ENCODE assay signal across 18 cellular contexts in the genomic region with DNA sequence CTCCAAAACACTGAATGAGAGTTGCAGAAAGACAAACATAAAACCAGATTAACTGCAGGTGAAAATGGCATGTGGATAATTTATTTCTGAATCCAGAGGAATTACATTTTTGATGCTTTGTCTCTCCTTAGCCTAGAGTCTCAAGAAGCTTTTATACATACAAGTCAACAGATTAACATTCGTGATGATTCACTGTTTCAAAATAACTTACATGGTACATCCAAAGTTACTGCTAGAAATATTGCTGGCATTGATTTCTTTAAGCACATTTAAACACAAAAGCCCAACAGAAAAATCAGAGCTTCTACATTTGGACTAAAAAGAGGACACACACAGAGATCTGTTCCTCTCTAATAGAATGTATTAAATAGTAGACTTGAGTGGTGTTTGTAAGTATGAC.
"Had no signal": no experiment of that assay in that cellular context is flagged by ENCODE, and none has a peak within 500 bp of the region (broad histone marks: within the 10 kb centered on the region; RNA-seq: fewer than 3 reads in every experiment).

No MANE protein-coding gene starts in this region.

- H3K27ac ChIP-seq: dorsolateral prefrontal cortex, psoas muscle, right lobe of liver, skin epidermis, stomach, thoracic aorta had no signal

- H3K4me3 ChIP-seq: dorsolateral prefrontal cortex, heart left ventricle, psoas muscle, right lobe of liver, skin epidermis, stomach, thoracic aorta, transverse colon had no signal

- H3K9me3 ChIP-seq: heart left ventricle, psoas muscle, right lobe of liver, stomach, thoracic aorta, transverse colon had no signal

- H3K27me3 ChIP-seq: heart left ventricle, transverse colon had no signal

- ATAC-seq: esophagus mucosa; heart left ventricle; naive thymus-derived CD4-positive, alpha-beta T cell; right lobe of liver had no signal

- DNase-seq: cortex of kidney; dorsolateral prefrontal cortex; effector CD8-positive, alpha-beta T cell; heart left ventricle; hippocampal formation; kidney glomerular epithelial cell; naive thymus-derived CD4-positive, alpha-beta T cell; nephron progenitor cell; psoas muscle; retina; right lobe of liver; stimulated activated naive CD4-positive, alpha-beta T cell; stomach; substantia nigra; transverse colon had no signal

- H3K36me3 ChIP-seq: heart left ventricle, right lobe of liver, stomach, thoracic aorta, transverse colon had no signal

- H3K4me1 ChIP-seq: heart left ventricle, psoas muscle, right lobe of liver, stomach, transverse colon had no signal
